8 cellular contexts compared by ENCODE assay signal in genomic region chr15:75023194-75024101, GRCh38. TPM values are rescaled to one million over a fixed set of nuclear protein-coding genes. Genes with fewer than 3 reads are reported as not detected.
DNase-seq lines count a peak whose midpoint lies in the region; ATAC-seq and TF ChIP-seq lines count a peak whose summit lies in the region.

A gene with protein sequence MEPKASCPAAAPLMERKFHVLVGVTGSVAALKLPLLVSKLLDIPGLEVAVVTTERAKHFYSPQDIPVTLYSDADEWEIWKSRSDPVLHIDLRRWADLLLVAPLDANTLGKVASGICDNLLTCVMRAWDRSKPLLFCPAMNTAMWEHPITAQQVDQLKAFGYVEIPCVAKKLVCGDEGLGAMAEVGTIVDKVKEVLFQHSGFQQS (plus strand): TSS chr15:75023590. CDS start chr15:75028319, 4,729 bp downstream.

- peaks cover 19% of the 10 kb centered on the region for H3K4me1 Mint-ChIP-seq in activated naive CD8-positive, alpha-beta T cell treated with anti-CD3 and anti-CD28 coated beads, Interleukin-2, amount 10 ng/mL, durations not matched to agents 7 days and 5 days
- H3K4me1 Mint-ChIP-seq in glutamatergic neuron (ENCODE audit: low read depth, unreplicated experiment) (peaks cover 8% of the 10 kb centered on the region), osteocyte (ENCODE audit: unreplicated experiment) (peaks cover 13% of the 10 kb centered on the region)

- H3K79me2 ChIP-seq in SU-DHL-6 (ENCODE audit: insufficient read depth, low read length) = peaks cover 10% of the 10 kb centered on the region; the same call in 1 of the 2 replicates

- H3K4me3 Mint-ChIP-seq in activated naive CD8-positive, alpha-beta T cell treated with anti-CD3 and anti-CD28 coated beads, Interleukin-2, amount 10 ng/mL, durations not matched to agents 7 days and 5 days = peak within 1 kb of the TSS; percentile 95
- H3K4me3 Mint-ChIP-seq in glutamatergic neuron (ENCODE audit: unreplicated experiment) (peak within 1 kb of the TSS; percentile 95), osteocyte (ENCODE audit: unreplicated experiment) (peak within 1 kb of the TSS; percentile 88)

- H3K27me3 Mint-ChIP-seq in activated naive CD8-positive, alpha-beta T cell treated with anti-CD3 and anti-CD28 coated beads, Interleukin-2, amount 10 ng/mL, durations not matched to agents 7 days and 5 days = peaks cover 2% of the 10 kb centered on the region
- H3K27me3 Mint-ChIP-seq in glutamatergic neuron (ENCODE audit: unreplicated experiment) = peaks cover 9% of the 10 kb centered on the region
- no peaks in the 10 kb centered on the region for H3K27me3 Mint-ChIP-seq in osteocyte (ENCODE audit: unreplicated experiment)

- no peaks in the 10 kb centered on the region for H4K20me1 ChIP-seq in SU-DHL-6 (ENCODE audit: low read depth, low read length)

- peak within 1 kb of the TSS; percentile 74 for H3K4me3 ChIP-seq in SU-DHL-6 (ENCODE audit: insufficient read depth, low read length, poor library complexity, severe bottlenecking)
- peak within 1 kb of the TSS; percentile 80 for H3K4me3 ChIP-seq in thymus (ENCODE audit: low read length)

- H3K27ac ChIP-seq in SU-DHL-6 (ENCODE audit: low read depth, low read length) (peak within 1 kb of the TSS; percentile 73), thymus (ENCODE audit: low read depth) (peak within 1 kb of the TSS; percentile 86)

- no peaks in the 10 kb centered on the region for H3K36me3 Mint-ChIP-seq in activated naive CD8-positive, alpha-beta T cell treated with anti-CD3 and anti-CD28 coated beads, Interleukin-2, amount 10 ng/mL, durations not matched to agents 7 days and 5 days
- H3K36me3 Mint-ChIP-seq in glutamatergic neuron (ENCODE audit: unreplicated experiment) (no peaks in the 10 kb centered on the region), osteocyte (ENCODE audit: unreplicated experiment) (peaks cover 4% of the 10 kb centered on the region)

- H2AFZ ChIP-seq in SU-DHL-6 (ENCODE audit: low read depth, low read length, severe bottlenecking) = peak within 1 kb of the TSS; percentile 75

- H3K27ac Mint-ChIP-seq in activated naive CD8-positive, alpha-beta T cell treated with anti-CD3 and anti-CD28 coated beads, Interleukin-2, amount 10 ng/mL, durations not matched to agents 7 days and 5 days = peak within 1 kb of the TSS; percentile 95
- H3K27ac Mint-ChIP-seq in glutamatergic neuron (ENCODE audit: unreplicated experiment) (peak within 1 kb of the TSS; percentile 96), osteocyte (ENCODE audit: unreplicated experiment) (peak within 1 kb of the TSS; percentile 81)

- H3K27me3 ChIP-seq in SU-DHL-6 (ENCODE audit: low read length) (no peaks in the 10 kb centered on the region), thymus (ENCODE audit: control insufficient read depth, insufficient read depth) (no peaks in the 10 kb centered on the region)

- H3K9me3 Mint-ChIP-seq in activated naive CD8-positive, alpha-beta T cell treated with anti-CD3 and anti-CD28 coated beads, Interleukin-2, amount 10 ng/mL, durations not matched to agents 7 days and 5 days = no peaks in the 10 kb centered on the region
- H3K9me3 Mint-ChIP-seq in glutamatergic neuron (ENCODE audit: unreplicated experiment) (peaks cover 6% of the 10 kb centered on the region), osteocyte (ENCODE audit: unreplicated experiment) (no peaks in the 10 kb centered on the region)

- H3K9me3 ChIP-seq in SU-DHL-6 (ENCODE audit: insufficient read depth, low read length) = no peaks in the 10 kb centered on the region
- H3K9me3 ChIP-seq in thymus (ENCODE audit: control insufficient read depth) = no peaks in the 10 kb centered on the region

- POLR2A ChIA-PET in activated naive CD8-positive, alpha-beta T cell treated with anti-CD3 and anti-CD28 coated beads, Interleukin-2, amount 10 ng/mL, durations not matched to agents 7 days and 5 days (lab: Charles Lee) = interaction anchor here (0.6 to 3.8 kb wide), 21 partner anchors 8 to 236 kb away, joined by 3 to 16 read pairs (median 6); partner anchors contain the start of genes C15orf39, COX5A, FAM219B and RPP25

- peaks cover 8% of the 10 kb centered on the region for H3K4me1 ChIP-seq in thymus (ENCODE audit: control insufficient read depth, insufficient read depth, low read length)

- H3F3A ChIP-seq in SU-DHL-6 (ENCODE audit: insufficient read depth) = peaks cover 14% of the 10 kb centered on the region

- peak within 1 kb of the TSS; percentile 79 for H3K4me2 ChIP-seq in SU-DHL-6 (ENCODE audit: low read depth, low read length, poor library complexity, severe bottlenecking)

- WGBS in thymus = 4% methylated on average over 47 of the region's 47 CpGs

- no peaks in the 10 kb centered on the region for H3K9me2 ChIP-seq in SU-DHL-6 (replicated peaks; ENCODE audit: insufficient read depth, low read length)

- H3K36me3 ChIP-seq in SU-DHL-6 (ENCODE audit: low read length) (no peaks in the 10 kb centered on the region), thymus (ENCODE audit: control insufficient read depth, insufficient read depth) (no peaks in the 10 kb centered on the region)

- peak; percentile 96 for ATAC-seq in HG02678 (IDR thresholded peaks at IDR 0.05; ENCODE audit: unreplicated experiment)
- ATAC-seq in activated naive CD8-positive, alpha-beta T cell treated with anti-CD3 and anti-CD28 coated beads, Interleukin-2, amount 10 ng/mL, durations not matched to agents 7 days and 5 days (ENCODE audit: low read depth) = peak; percentile 99

- no peak for TF ChIP-seq CTCF in GM10266 (IDR thresholded peaks at IDR 0.05; ENCODE audit: control insufficient read depth, insufficient read depth, low read depth, missing control alignments)
- no peak for TF ChIP-seq CTCF in SU-DHL-6 (IDR thresholded peaks at IDR 0.05; ENCODE audit: insufficient read depth, low read length, poor library complexity, severe bottlenecking)
- TF ChIP-seq CTCF in glutamatergic neuron (IDR thresholded peaks at IDR 0.05; ENCODE audit: partially characterized antibody, unreplicated experiment) = no peak
- TF ChIP-seq CTCF in osteocyte (IDR thresholded peaks at IDR 0.05) = no peak

- peak within 1 kb of the TSS; percentile 92 for H3K9ac ChIP-seq in SU-DHL-6 (ENCODE audit: low read length)

- DNase-seq in GM10266 (ENCODE audit: extremely low spot score) (peak; percentile 94), NCI-H128 (lab: John Stamatoyannopoulos, UW; ENCODE audit: unreplicated experiment) (peak; percentile 88), glutamatergic neuron (peak; percentile 96), osteocyte (ENCODE audit: extremely low spot score, unreplicated experiment) (peak; percentile 99)
- peak; percentile 94 for DNase-seq in activated naive CD8-positive, alpha-beta T cell treated with anti-CD3 and anti-CD28 coated beads, Interleukin-2, amount 10 ng/mL, durations not matched to agents 7 days and 5 days

RNA-seq across cellular contexts. Expression of the gene that starts here (rescaled TPM):
- total RNA-seq in activated naive CD8-positive, alpha-beta T cell treated with anti-CD3 and anti-CD28 coated beads, Interleukin-2, amount 10 ng/mL, durations not matched to agents 7 days and 5 days = 10 to 100 TPM; 16.0 to 16.7 TPM
- total RNA-seq in glutamatergic neuron (ENCODE audit: unreplicated experiment) = 12.7 TPM
- total RNA-seq in osteocyte = 11.9 and 12.7 TPM in 2 replicates
- polyA plus RNA-seq in thymus = 20.9 TPM

Comparison
In these comparisons a context has a peak if more than half of its experiments do, and no peak if none do; other contexts are left out.
1. Peak in every context shown above with its lines: DNase-seq, ATAC-seq, H3K4me3 ChIP-seq and H3K27ac ChIP-seq.